Comparison of ENCODE assay signal across 8 cellular contexts in genomic region chr11:120660024-120660565, GRCh38.
A peak's percentile ranks its signal among the peaks of the same experiment; 100 is the strongest.
DNase-seq lines count a peak whose midpoint lies in the region; ATAC-seq and TF ChIP-seq lines count a peak whose summit lies in the region.

No MANE protein-coding gene starts in this region.

- H3K14ac ChIP-seq in IMR-90 (replicated peaks; ENCODE audit: low read depth, low read length): no peak overlapping the region

- no peaks in the 10 kb centered on the region for H3K79me1 ChIP-seq in IMR-90 (ENCODE audit: low read depth in 1 of 2, low read length in 2 of 2)

- ATAC-seq in DND-41 (ENCODE audit: insufficient read depth, low read depth): peak; percentile 47; the same call in 2 of the 3 replicates
- no peak for ATAC-seq in IMR-90 (ENCODE audit: low read depth)
- ATAC-seq in WTC11: peak; percentile 84
- ATAC-seq in GM21528 (IDR thresholded peaks at IDR 0.05; ENCODE audit: low FRiP score, unreplicated experiment): no peak
- no peak for ATAC-seq in GM18858 (IDR thresholded peaks at IDR 0.05; ENCODE audit: unreplicated experiment)

- CTCF ChIA-PET in IMR-90 (lab: Yijun Ruan, JAX) (no interaction called here), WTC11 (lab: Charles Lee) (interaction anchor here (0.6 to 4.4 kb wide), 24 partner anchors 10 to 357 kb away, joined by 3 to 67 read pairs (median 4); partner anchors contain the start of gene GRIK4)

- in situ Hi-C loops in IMR-90 (cut with MboI; ENCODE audit: low sequenced_read_pairs): no loop called here

- POLR2A ChIA-PET in IMR-90 (lab: Charles Lee; ENCODE audit: unreplicated experiment): no interaction called here
- POLR2A ChIA-PET in WTC11 (lab: Charles Lee): no interaction called here

- peak; percentile 36 for DNase-seq in DND-41
- DNase-seq in IMR-90: peak; percentile 36
- DNase-seq in WTC11 (ENCODE audit: low spot score): peak; percentile 84
- peak; percentile 42 for DNase-seq in glomerular visceral epithelial cell (ENCODE audit: extremely low spot score)
- DNase-seq in type B pancreatic cell (ENCODE audit: extremely low spot score, unreplicated experiment): no peak
- DNase-seq in NCI-H446 treated with DMSO at 0.1 percent for 48 hours (lab: John Stamatoyannopoulos, UW): no peak

- H3K9me3 ChIP-seq in DND-41 (ENCODE audit: insufficient read depth, low read length, severe bottlenecking) (no peaks in the 10 kb centered on the region), IMR-90 (ENCODE audit: control insufficient read depth, insufficient read depth, low read length) (no peaks in the 10 kb centered on the region)

- no peak overlapping the region for H3K18ac ChIP-seq in IMR-90 (ENCODE audit: low read depth, low read length)

- no peak overlapping the region for H3K23ac ChIP-seq in IMR-90 (ENCODE audit: low read depth, low read length)

- intact Hi-C loops in IMR-90 (cut with micrococcal nuclease): no loop called here

- H3K9me3 Mint-ChIP-seq in WTC11: no peaks in the 10 kb centered on the region
- no peaks in the 10 kb centered on the region for H3K9me3 Mint-ChIP-seq in type B pancreatic cell

- H3K4me1 Mint-ChIP-seq in WTC11 (peaks cover 40% of the 10 kb centered on the region), type B pancreatic cell (ENCODE audit: unreplicated experiment) (no peaks in the 10 kb centered on the region)

- TF ChIP-seq RAD21 in IMR-90 (IDR thresholded peaks at IDR 0.05; ENCODE audit: low read length): no peak

- no peaks in the 10 kb centered on the region for H3K36me3 ChIP-seq in DND-41 (ENCODE audit: insufficient read depth, low read length)
- no peaks in the 10 kb centered on the region for H3K36me3 ChIP-seq in IMR-90 (ENCODE audit: control insufficient read depth, insufficient read depth, low read length)

- H3K4me3 ChIP-seq in DND-41 (ENCODE audit: low read depth in 1 of 2, low read length in 2 of 2) (no peak overlapping the region), IMR-90 (ENCODE audit: insufficient read depth, low read depth, low read length) (no peak overlapping the region)

- no peak overlapping the region for H2AK5ac ChIP-seq in IMR-90 (ENCODE audit: low read depth, low read length)

- H3K79me2 ChIP-seq in DND-41 (ENCODE audit: insufficient read depth, low read length): no peaks in the 10 kb centered on the region

- no peak overlapping the region for H2BK15ac ChIP-seq in IMR-90 (ENCODE audit: low read depth, low read length)

- H2BK5ac ChIP-seq in IMR-90 (ENCODE audit: low read depth, low read length, poor library complexity, severe bottlenecking): no peak overlapping the region

- H2AFZ ChIP-seq in DND-41 (ENCODE audit: low read depth, low read length) (no peak overlapping the region), IMR-90 (replicated peaks; ENCODE audit: low read length, poor library complexity) (no peak overlapping the region)

- H3K4me1 ChIP-seq in DND-41 (ENCODE audit: insufficient read depth, low read length) (no peaks in the 10 kb centered on the region), IMR-90 (ENCODE audit: control insufficient read depth, insufficient read depth, low read length) (no peaks in the 10 kb centered on the region)

- no peak overlapping the region for H3K27ac Mint-ChIP-seq in WTC11
- H3K27ac Mint-ChIP-seq in type B pancreatic cell: no peak overlapping the region

- H3K9ac ChIP-seq in DND-41 (ENCODE audit: low read depth, low read length) (no peak overlapping the region), IMR-90 (ENCODE audit: low read depth, low read length) (no peak overlapping the region)

- no peak overlapping the region for H3K4ac ChIP-seq in IMR-90 (ENCODE audit: low read depth, low read length)

- H3K4me2 ChIP-seq in DND-41 (ENCODE audit: insufficient read depth, low read length) (no peak overlapping the region), IMR-90 (ENCODE audit: low read depth, low read length) (no peak overlapping the region)

- H2BK120ac ChIP-seq in IMR-90 (ENCODE audit: low read depth, low read length): no peak overlapping the region

- no peak overlapping the region for H4K5ac ChIP-seq in IMR-90 (ENCODE audit: low read depth, low read length)

- H3K27ac ChIP-seq in DND-41 (ENCODE audit: low read length) (no peak overlapping the region), IMR-90 (ENCODE audit: insufficient read depth, low read length) (no peak overlapping the region)

- H3K27me3 ChIP-seq in DND-41 (ENCODE audit: insufficient read depth, low read length, poor library complexity) (peaks cover 11% of the 10 kb centered on the region), IMR-90 (ENCODE audit: control insufficient read depth, insufficient read depth, low read length) (peaks cover 26% of the 10 kb centered on the region)

- BruUV-seq in IMR-90 (replicated peaks; lab: Mats Ljungman, UMichigan): no TSS peak

- no peak overlapping the region for H3K56ac ChIP-seq in IMR-90 (ENCODE audit: extremely low read depth, insufficient read depth, low read length)

- H3K36me3 Mint-ChIP-seq in WTC11 (no peaks in the 10 kb centered on the region), type B pancreatic cell (no peaks in the 10 kb centered on the region)

- TF ChIP-seq CTCF in DND-41 (IDR thresholded peaks at IDR 0.05; ENCODE audit: borderline replicate concordance, extremely low read depth, low read length, poor library complexity, severe bottlenecking): peak; percentile 54
- peak; percentile 36 for TF ChIP-seq CTCF in IMR-90 (conservative IDR thresholded peaks at IDR 0.05; ENCODE audit: low read depth, low read length)
- peak; percentile 67 for TF ChIP-seq CTCF in WTC11 (IDR thresholded peaks at IDR 0.05)
- peak; percentile 68 for TF ChIP-seq CTCF in type B pancreatic cell (conservative IDR thresholded peaks at IDR 0.05)

- H4K91ac ChIP-seq in IMR-90 (ENCODE audit: insufficient read depth, low read depth, low read length): no peak overlapping the region

- dilution Hi-C loops in IMR-90 (cut with HindIII; ENCODE audit: low sequenced_read_pairs, unreplicated experiment): no loop called here

- H4K20me1 ChIP-seq in DND-41 (ENCODE audit: insufficient read depth, low read length) (0 out of 2 replicates have a peak, but pooled peaks cover 9% of the 10 kb centered on the region), IMR-90 (ENCODE audit: insufficient read depth, low read length) (no peaks in the 10 kb centered on the region; the same call in 1 of the 2 replicates)

- TF ChIP-seq POLR2A in IMR-90 (IDR thresholded peaks at IDR 0.05; ENCODE audit: low read depth, low read length): no peak

- H4K8ac ChIP-seq in IMR-90 (ENCODE audit: low read depth in 2 of 2, low read length in 2 of 2): no peak overlapping the region

- peaks cover 10% of the 10 kb centered on the region for H3K27me3 Mint-ChIP-seq in WTC11 (ENCODE audit: low read depth)
- H3K27me3 Mint-ChIP-seq in type B pancreatic cell: peaks cover 32% of the 10 kb centered on the region

- WGBS in IMR-90 (ENCODE audit: extremely low coverage in 2 of 2, insufficient read length in 1 of 2), 2 experiments: 20% methylated on average over 2 of the region's 17 CpGs; no CpG with 5 or more reads in 1 of the 2 experiments

- no peak overlapping the region for H2BK20ac ChIP-seq in IMR-90 (ENCODE audit: low read depth, low read length)

- H2AK9ac ChIP-seq in IMR-90 (replicated peaks; ENCODE audit: low read depth, low read length, poor library complexity): no peak overlapping the region

- H3K9me1 ChIP-seq in IMR-90 (ENCODE audit: insufficient read depth, low read length): no peaks in the 10 kb centered on the region

- H3K4me3 Mint-ChIP-seq in WTC11 (no peak overlapping the region), type B pancreatic cell (no peak overlapping the region)

TF ChIP-seq in IMR-90, 13 proteins besides CTCF, POLR2A, EP300 and RAD21:
- TF ChIP-seq, protein P1, sequence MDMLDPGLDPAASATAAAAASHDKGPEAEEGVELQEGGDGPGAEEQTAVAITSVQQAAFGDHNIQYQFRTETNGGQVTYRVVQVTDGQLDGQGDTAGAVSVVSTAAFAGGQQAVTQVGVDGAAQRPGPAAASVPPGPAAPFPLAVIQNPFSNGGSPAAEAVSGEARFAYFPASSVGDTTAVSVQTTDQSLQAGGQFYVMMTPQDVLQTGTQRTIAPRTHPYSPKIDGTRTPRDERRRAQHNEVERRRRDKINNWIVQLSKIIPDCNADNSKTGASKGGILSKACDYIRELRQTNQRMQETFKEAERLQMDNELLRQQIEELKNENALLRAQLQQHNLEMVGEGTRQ (IDR thresholded peaks at IDR 0.05; ENCODE audit: low read depth, low read length): no peak
- peak; percentile 88 for TF ChIP-seq BHLHE40 (IDR thresholded peaks at IDR 0.05; ENCODE audit: low read depth, low read length)

TF ChIP-seq in WTC11, 78 proteins besides CTCF, POLR2A, EP300 and RAD21 (continues in another document):
- no peak for TF ChIP-seq NFE2L1 (CRISPR knock-in tag; IDR thresholded peaks at IDR 0.05)
- TF ChIP-seq, protein P2, sequence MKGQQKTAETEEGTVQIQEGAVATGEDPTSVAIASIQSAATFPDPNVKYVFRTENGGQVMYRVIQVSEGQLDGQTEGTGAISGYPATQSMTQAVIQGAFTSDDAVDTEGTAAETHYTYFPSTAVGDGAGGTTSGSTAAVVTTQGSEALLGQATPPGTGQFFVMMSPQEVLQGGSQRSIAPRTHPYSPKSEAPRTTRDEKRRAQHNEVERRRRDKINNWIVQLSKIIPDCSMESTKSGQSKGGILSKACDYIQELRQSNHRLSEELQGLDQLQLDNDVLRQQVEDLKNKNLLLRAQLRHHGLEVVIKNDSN (CRISPR knock-in tag; IDR thresholded peaks at IDR 0.05): peak; percentile 71
- TF ChIP-seq, protein P1 (CRISPR knock-in tag; IDR thresholded peaks at IDR 0.05): peak; percentile 61
- TF ChIP-seq ZMAT4 (CRISPR knock-in tag; IDR thresholded peaks at IDR 0.05): no peak

Comparison
In these comparisons a context has a peak if more than half of its experiments do, and no peak if none do; other contexts are left out.
1. ATAC-seq: peak in DND-41 (single experiment) and WTC11 (single experiment); none in IMR-90 (single experiment), GM21528 (single experiment) and GM18858 (single experiment).
2. DNase-seq: peak in DND-41 (single experiment), IMR-90 (single experiment), WTC11 (single experiment) and glomerular visceral epithelial cell (single experiment); none in type B pancreatic cell (single experiment) and NCI-H446 treated with DMSO at 0.1 percent for 48 hours (single experiment).
3. Peak in every context shown above with its lines, with median percentiles within 50 percentile points of each other: CTCF ChIP-seq.